21 cellular contexts compared by ENCODE assay signal in the genomic region with DNA sequence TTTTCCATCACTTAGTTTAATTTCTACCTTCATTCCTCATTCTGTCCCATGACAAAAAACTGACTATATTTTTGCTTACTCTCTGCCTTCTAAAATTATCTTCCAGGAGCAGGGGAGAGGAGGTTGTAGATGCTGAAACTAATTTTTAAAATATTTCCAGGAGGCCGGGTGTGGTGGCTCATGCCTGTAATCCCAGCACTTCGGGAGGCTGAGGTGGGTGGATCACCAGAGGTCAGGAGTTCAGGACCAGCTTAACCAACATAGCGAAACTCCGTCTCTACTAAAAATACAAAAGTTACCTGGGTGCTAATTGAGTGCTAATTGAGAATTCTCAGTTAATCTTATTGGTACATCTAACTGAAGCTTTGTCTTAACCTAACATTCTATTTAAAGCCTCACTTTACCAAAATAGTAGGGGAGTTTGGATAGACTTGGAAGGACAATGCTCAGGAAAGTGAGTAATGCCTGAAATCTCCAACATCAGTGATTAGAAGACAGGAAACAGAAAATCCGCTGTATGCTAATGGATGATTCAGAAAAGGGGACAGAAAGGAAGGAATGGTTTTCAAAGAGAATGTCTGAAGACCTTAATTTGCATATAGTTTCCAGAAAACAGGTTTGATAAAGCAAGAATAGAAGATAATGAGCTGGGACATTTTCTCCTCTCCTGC.
DNase-seq lines count a peak whose midpoint lies in the region; ATAC-seq and TF ChIP-seq lines count a peak whose summit lies in the region.
"Had no signal": no experiment of that assay in that cellular context is flagged by ENCODE, and none has a peak within 500 bp of the region (broad histone marks: within the 10 kb centered on the region; RNA-seq: fewer than 3 reads in every experiment).

No MANE protein-coding gene starts in this region.

- peaks cover 19% of the 10 kb centered on the region; the same call in 1 of the 2 replicates for H3K36me3 Mint-ChIP-seq in HFFc6 (ENCODE audit: low read depth)
- H3K36me3 Mint-ChIP-seq in WTC11 = peaks cover 12% of the 10 kb centered on the region
- H3K36me3 Mint-ChIP-seq: IgD-negative memory B cell, neural progenitor cell had no signal

- TF ChIP-seq CTCF in HFFc6 (IDR thresholded peaks at IDR 0.05) = no peak
- no peak for TF ChIP-seq CTCF in WTC11 (IDR thresholded peaks at IDR 0.05)

- no peaks in the 10 kb centered on the region; the same call in 1 of the 2 replicates for H3K9me3 Mint-ChIP-seq in HFFc6
- peaks cover 11% of the 10 kb centered on the region for H3K9me3 Mint-ChIP-seq in WTC11
- H3K9me3 Mint-ChIP-seq: IgD-negative memory B cell, neural progenitor cell had no signal

- peak overlapping the region; percentile 75 for H3K4me3 Mint-ChIP-seq in HFFc6
- 0 out of 2 replicates have a peak overlapping the region, but pooled peaks have one; percentile 0 for H3K4me3 Mint-ChIP-seq in WTC11
- H3K4me3 Mint-ChIP-seq: activated CD4-positive, alpha-beta T cell treated with anti-CD3 and anti-CD28 coated beads for 36 hours; IgD-negative memory B cell; neural progenitor cell had no signal

- H3K4me1 Mint-ChIP-seq in HFFc6 (ENCODE audit: low read depth) (peaks cover 86% of the 10 kb centered on the region), WTC11 (peaks cover 43% of the 10 kb centered on the region)
- H3K4me1 Mint-ChIP-seq: activated CD4-positive, alpha-beta T cell treated with anti-CD3 and anti-CD28 coated beads for 36 hours; IgD-negative memory B cell; neural progenitor cell had no signal

- H3K27ac Mint-ChIP-seq in HFFc6 = peak overlapping the region; percentile 84
- peak overlapping the region; percentile 87 for H3K27ac Mint-ChIP-seq in WTC11
- H3K27ac Mint-ChIP-seq: activated CD4-positive, alpha-beta T cell treated with anti-CD3 and anti-CD28 coated beads for 36 hours; IgD-negative memory B cell; neural progenitor cell had no signal

- peak; percentile 66 for DNase-seq in HFFc6
- no peak for DNase-seq in WTC11 (ENCODE audit: low spot score)
- peak; percentile 72 for DNase-seq in glomerular endothelial cell (ENCODE audit: extremely low read depth, low read depth, low spot score)
- DNase-seq in renal cortical epithelial cell (ENCODE audit: low read depth) = peak; percentile 19
- no peak for DNase-seq in ureter (ENCODE audit: low spot score)
- DNase-seq in stimulated activated naive CD4-positive, alpha-beta T cell (lab: John Stamatoyannopoulos, UW) = no peak
- DNase-seq in HEK293T (ENCODE audit: extremely low spot score) = no peak
- DNase-seq: activated CD4-positive, alpha-beta T cell treated with anti-CD3 and anti-CD28 coated beads for 36 hours; activated CD8-positive, alpha-beta memory T cell treated with anti-CD3 and anti-CD28 coated beads, Interleukin-2, amount 50 U/mL, for 4 hours; C1 segment of cervical spinal cord; NCI-H2081 treated with DMSO at 0.1 percent for 48 hours; NCI-H526; OCI-M1; retina; SJCRH30; stimulated activated CD4-positive, alpha-beta T cell treated with anti-CD3 and anti-CD28 coated beads, Interleukin-15, amount 100 ng/mL, for 24 hours; stimulated activated naive CD8-positive, alpha-beta T cell treated with anti-CD3 and anti-CD28 coated beads, Interleukin-15, Interleukin-2, amounts not matched to agents 100 U/mL and 50 U/mL, for 24 hours; T-helper 9 cell had no signal

- CTCF ChIA-PET in WTC11 (lab: Charles Lee) (no interaction called here), HEK293T (lab: Yijun Ruan, JAX) (no interaction called here)

- POLR2A ChIA-PET in WTC11 (lab: Charles Lee) (no interaction called here), HEK293T (lab: Yijun Ruan, JAX) (no interaction called here)

- ATAC-seq in WTC11 = no peak
- no peak for ATAC-seq in HG03280 (IDR thresholded peaks at IDR 0.05; ENCODE audit: unreplicated experiment)
- ATAC-seq: activated CD4-positive, alpha-beta T cell treated with anti-CD3 and anti-CD28 coated beads for 36 hours; stimulated activated naive CD8-positive, alpha-beta T cell treated with anti-CD3 and anti-CD28 coated beads, Interleukin-15, Interleukin-2, amounts not matched to agents 100 U/mL and 50 U/mL, for 24 hours had no signal

- H3K27me3 Mint-ChIP-seq in HFFc6 (ENCODE audit: insufficient read depth) = no peaks in the 10 kb centered on the region
- H3K27me3 Mint-ChIP-seq in WTC11 (ENCODE audit: low read depth) = no peaks in the 10 kb centered on the region; the same call in 1 of the 2 replicates
- H3K27me3 Mint-ChIP-seq: activated CD4-positive, alpha-beta T cell treated with anti-CD3 and anti-CD28 coated beads for 36 hours; IgD-negative memory B cell had no signal

TF ChIP-seq in WTC11, 78 proteins besides CTCF, POLR2A, EP300 and RAD21 (continues in another document):
- TF ChIP-seq PRDM15 (CRISPR knock-in tag; IDR thresholded peaks at IDR 0.05) = no peak

TF ChIP-seq in HEK293T, 16 proteins besides CTCF, POLR2A, EP300 and RAD21:
- TF ChIP-seq SP1 (IDR thresholded peaks at IDR 0.05) = no peak
- TF ChIP-seq CTBP1 (IDR thresholded peaks at IDR 0.05; ENCODE audit: borderline replicate concordance) = no peak
- TF ChIP-seq HDGF (IDR thresholded peaks at IDR 0.05; ENCODE audit: borderline replicate concordance) = no peak
- no peak for TF ChIP-seq BHLHE40 (IDR thresholded peaks at IDR 0.05; ENCODE audit: borderline replicate concordance)
- no peak for TF ChIP-seq FOXA1 (IDR thresholded peaks at IDR 0.05)
- no peak for TF ChIP-seq SUZ12 (IDR thresholded peaks at IDR 0.05)

Comparison
In these comparisons a context has a peak if more than half of its experiments do, and no peak if none do; other contexts are left out.
1. DNase-seq: peak in HFFc6 (single experiment), glomerular endothelial cell (single experiment) and renal cortical epithelial cell (single experiment); none in WTC11 (single experiment), ureter (single experiment), stimulated activated naive CD4-positive, alpha-beta T cell (0 of 6) and HEK293T (single experiment).